Comparison of ENCODE assay signal across 22 cellular contexts in genomic region chr18:53864758-53865157, GRCh38.
DNase-seq lines count a peak whose midpoint lies in the region; ATAC-seq and TF ChIP-seq lines count a peak whose summit lies in the region.
"Had no signal": no experiment of that assay in that cellular context is flagged by ENCODE, and none has a peak within 500 bp of the region (broad histone marks: within the 10 kb centered on the region; RNA-seq: fewer than 3 reads in every experiment).

No MANE protein-coding gene starts in this region.

- in situ Hi-C loops in brain microvascular endothelial cell (cut with HindIII; ENCODE audit: low pct_ligation_motif_present, low sequenced_read_pairs): no loop called here

- H3K4me3 ChIP-seq in brain microvascular endothelial cell (ENCODE audit: low read depth, low read length): no peak overlapping the region
- H3K4me3 ChIP-seq: gastroesophageal sphincter, lung, spleen, upper lobe of right lung had no signal

- TF ChIP-seq CTCF in LNCAP (IDR thresholded peaks at IDR 0.05) (peak; percentile 21; the same call in 1 of the 2 replicates), brain microvascular endothelial cell (IDR thresholded peaks at IDR 0.05; ENCODE audit: low read depth, low read length, missing control alignments) (no peak)

- intact Hi-C loops in left colon (cut with DNase I, micrococcal nuclease): no loop called here

- H3K27me3 ChIP-seq in brain microvascular endothelial cell (replicated peaks): no peaks in the 10 kb centered on the region
- H3K27me3 ChIP-seq: gastroesophageal sphincter, spleen, upper lobe of right lung had no signal

- no peaks in the 10 kb centered on the region for H3K36me3 ChIP-seq in brain microvascular endothelial cell (replicated peaks)
- H3K36me3 ChIP-seq: gastroesophageal sphincter, spleen, upper lobe of right lung had no signal

- DNase-seq in NCI-H1092 treated with DMSO at 0.1 percent for 48 hours (lab: John Stamatoyannopoulos, UW): peak; percentile 36
- no peak for DNase-seq in NCI-H1092 (lab: John Stamatoyannopoulos, UW)
- DNase-seq in brain microvascular endothelial cell: peak; percentile 3
- no peak for DNase-seq in left colon
- DNase-seq in stimulated activated naive CD4-positive, alpha-beta T cell treated with Interleukin-2 at 50 U/mL for 16 hours (lab: John Stamatoyannopoulos, UW): no peak
- DNase-seq: activated CD4-positive, alpha-beta memory T cell treated with anti-CD3 and anti-CD28 coated beads for 36 hours; activated T-cell treated with anti-CD3 and anti-CD28 coated beads, Interleukin-2, amount 50 U/mL, for 24 hours; CD8-positive, alpha-beta T cell; EL; KG1; naive thymus-derived CD8-positive, alpha-beta T cell; NCI-H187; NCI-H526; RPMI8226; spleen; stimulated activated naive B cell treated with anti-CD40 and anti-IgM and Interleukin-4, amounts not matched to agents 10 μg/mL and 1 μg/mL and 100 μg/mL, for 72 hours; upper lobe of right lung had no signal

- ATAC-seq in left colon (peak; percentile 62), GM19324 (IDR thresholded peaks at IDR 0.05; ENCODE audit: low FRiP score, unreplicated experiment) (no peak), GM18870 (IDR thresholded peaks at IDR 0.05; ENCODE audit: unreplicated experiment) (no peak)
- ATAC-seq: CD8-positive, alpha-beta T cell; gastroesophageal sphincter; naive thymus-derived CD8-positive, alpha-beta T cell; stimulated activated naive B cell treated with anti-CD40 and anti-IgM and Interleukin-4, amounts not matched to agents 10 μg/mL and 1 μg/mL and 100 μg/mL, for 72 hours; upper lobe of right lung had no signal

- H3K27ac ChIP-seq in brain microvascular endothelial cell: no peak overlapping the region
- H3K27ac ChIP-seq: gastroesophageal sphincter, spleen, upper lobe of right lung had no signal

Comparison
In these comparisons a context has a peak if more than half of its experiments do, and no peak if none do; other contexts are left out.
1. DNase-seq: peak in NCI-H1092 treated with DMSO at 0.1 percent for 48 hours (single experiment) and brain microvascular endothelial cell (single experiment); none in NCI-H1092 (single experiment), left colon (0 of 2) and stimulated activated naive CD4-positive, alpha-beta T cell treated with Interleukin-2 at 50 U/mL for 16 hours (single experiment).